In genomic region chr5:71938886-71939285, GRCh38 we compare ENCODE assay signal across 11 cellular contexts.
DNase-seq lines count a peak whose midpoint lies in the region; ATAC-seq and TF ChIP-seq lines count a peak whose summit lies in the region.
"Had no signal": no experiment of that assay in that cellular context is flagged by ENCODE, and none has a peak within 500 bp of the region (broad histone marks: within the 10 kb centered on the region; RNA-seq: fewer than 3 reads in every experiment).

No MANE protein-coding gene starts in this region.

- H3K4me3 Mint-ChIP-seq in Calu3 (ENCODE audit: low read depth, unreplicated experiment) = peak overlapping the region; percentile 33
- H3K4me3 Mint-ChIP-seq: memory B cell had no signal

- no peaks in the 10 kb centered on the region for H3K9me3 ChIP-seq in lower lobe of right lung
- H3K9me3 ChIP-seq in HAP-1 = no peaks in the 10 kb centered on the region

- peaks cover 14% of the 10 kb centered on the region for H3K4me1 Mint-ChIP-seq in Calu3 (ENCODE audit: low read depth, unreplicated experiment)
- H3K4me1 Mint-ChIP-seq: memory B cell had no signal

- H3K27me3 ChIP-seq in lower lobe of right lung (ENCODE audit: low read depth) (no peaks in the 10 kb centered on the region), HAP-1 (ENCODE audit: low read depth) (no peaks in the 10 kb centered on the region)
- H3K27me3 ChIP-seq: BLaER1 treated with 17β-estradiol and CSF1 and Interleukin-3, amounts not matched to agents 10 nM and 100 nM had no signal

- peak; percentile 49 to 87 for ATAC-seq in lower lobe of right lung
- no peak for ATAC-seq in HG03460 (IDR thresholded peaks at IDR 0.05; ENCODE audit: unreplicated experiment)

- no TSS peak for BruUV-seq in Calu3 (replicated peaks; lab: Mats Ljungman, UMichigan)

- intact Hi-C loops in Calu3 (cut with micrococcal nuclease; ENCODE audit: unreplicated experiment) (loop anchor here (10.0 kb wide), 1 partner anchor 166 kb away; the partner anchor contains the start of gene MAP1B), lower lobe of right lung (cut with DNase I) (no loop called here)

- no peaks in the 10 kb centered on the region for H3K4me1 ChIP-seq in lower lobe of right lung
- no peaks in the 10 kb centered on the region for H3K4me1 ChIP-seq in HAP-1

- no peaks in the 10 kb centered on the region for H3K27me3 Mint-ChIP-seq in Calu3 (ENCODE audit: unreplicated experiment)

- H3K27ac ChIP-seq in angular gyrus (ENCODE audit: low read depth, low read length) = peak overlapping the region; percentile 71
- H3K27ac ChIP-seq in lower lobe of right lung = no peak overlapping the region
- H3K27ac ChIP-seq: BLaER1 treated with 17β-estradiol and CSF1 and Interleukin-3, amounts not matched to agents 10 nM and 100 nM had no signal

- H3K4me3 ChIP-seq in lower lobe of right lung (no peak overlapping the region), HAP-1 (no peak overlapping the region)
- H3K4me3 ChIP-seq: BLaER1 treated with 17β-estradiol and CSF1 and Interleukin-3, amounts not matched to agents 10 nM and 100 nM had no signal

- CTCF ChIA-PET in Calu3 (lab: Charles Lee) = interaction anchor here (0.9 to 1.7 kb wide), 3 partner anchors 15 to 108 kb away, joined by 3 to 4 read pairs (median 3); no protein-coding TSS in a partner anchor

- H3K9me3 Mint-ChIP-seq in Calu3 (ENCODE audit: low read depth, unreplicated experiment) = peaks cover 3% of the 10 kb centered on the region

- H3K27ac Mint-ChIP-seq in Calu3 (ENCODE audit: unreplicated experiment) = peak overlapping the region; percentile 83
- H3K27ac Mint-ChIP-seq: memory B cell had no signal

- in situ Hi-C loops in HAP-1 (cut with MboI; ENCODE audit: low sequenced_read_pairs) = no loop called here

- no peaks in the 10 kb centered on the region for H3K36me3 Mint-ChIP-seq in Calu3 (ENCODE audit: insufficient read depth, unreplicated experiment)
- H3K36me3 Mint-ChIP-seq: memory B cell had no signal

- no peaks in the 10 kb centered on the region for H3K36me3 ChIP-seq in lower lobe of right lung
- no peaks in the 10 kb centered on the region for H3K36me3 ChIP-seq in HAP-1 (replicated peaks)
- H3K36me3 ChIP-seq: BLaER1 treated with 17β-estradiol and CSF1 and Interleukin-3, amounts not matched to agents 10 nM and 100 nM had no signal

- TF ChIP-seq CTCF in Calu3 (IDR thresholded peaks at IDR 0.05; ENCODE audit: unreplicated experiment) = no peak
- TF ChIP-seq CTCF in lower lobe of right lung (IDR thresholded peaks at IDR 0.05) = no peak

- DNase-seq in Calu3 (peak; percentile 78), NCI-H146 treated with DMSO at 0.1 percent for 48 hours (lab: John Stamatoyannopoulos, UW; ENCODE audit: unreplicated experiment) (peak; percentile 95), lower lobe of right lung (peak; percentile 51), HAP-1 (ENCODE audit: low spot score in 2 of 2) (no peak)
- no peak for DNase-seq in stimulated activated naive CD4-positive, alpha-beta T cell (lab: John Stamatoyannopoulos, UW)
- no peak for DNase-seq in activated CD4-positive, alpha-beta T cell treated with anti-CD3 and anti-CD28 coated beads for 4 hours
- DNase-seq: stimulated activated CD4-positive, alpha-beta T cell treated with anti-CD3 and anti-CD28 coated beads, Interleukin-4, amount 100 ng/mL, for 24 hours had no signal

Comparison
In these comparisons a context has a peak if more than half of its experiments do, and no peak if none do; other contexts are left out.
1. DNase-seq: peak in Calu3 (single experiment), NCI-H146 treated with DMSO at 0.1 percent for 48 hours (single experiment) and lower lobe of right lung (single experiment); none in stimulated activated naive CD4-positive, alpha-beta T cell (0 of 6), HAP-1 (0 of 2) and activated CD4-positive, alpha-beta T cell treated with anti-CD3 and anti-CD28 coated beads for 4 hours (0 of 2).